Comparison of ENCODE assay signal across 24 cellular contexts in the genomic region with DNA sequence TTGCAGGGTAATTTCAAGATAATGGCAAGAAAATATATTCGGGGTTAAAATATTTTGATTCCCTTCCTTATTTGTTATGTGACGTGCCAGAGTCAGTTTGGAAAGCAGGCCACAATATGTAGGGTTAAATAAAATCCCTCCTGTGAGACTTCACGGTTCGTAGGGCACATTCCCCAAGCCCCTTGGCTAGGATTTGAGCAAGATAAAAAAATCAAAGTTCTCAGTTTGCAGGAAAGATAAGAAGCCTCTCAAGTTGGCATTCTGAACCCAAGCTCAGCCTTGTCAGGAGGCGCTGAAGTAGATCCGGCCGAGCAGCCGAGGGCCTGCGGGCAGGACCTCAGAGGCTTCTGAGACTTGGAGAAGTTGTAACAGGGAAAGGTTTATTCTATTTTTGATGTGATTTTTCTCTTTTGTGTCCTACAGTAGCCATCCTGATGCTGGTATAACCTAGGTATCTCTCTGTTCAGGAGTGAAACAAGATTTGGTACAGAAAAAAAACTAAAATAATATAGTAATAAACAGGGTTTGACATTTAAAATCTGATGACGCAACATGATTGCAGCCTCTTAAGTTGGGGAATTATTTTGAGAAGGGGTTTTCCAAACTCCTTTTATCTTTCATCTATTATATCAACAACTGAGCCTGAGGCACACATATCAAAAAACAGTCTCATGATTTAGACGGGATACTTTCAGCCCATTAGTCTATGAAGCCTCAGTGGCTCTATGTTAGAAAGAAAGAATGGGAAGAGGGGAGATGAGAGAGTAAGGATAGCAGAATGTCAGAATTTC. TPM values are rescaled to one million over a fixed set of nuclear protein-coding genes. Genes with fewer than 3 reads are reported as not detected.
"Had no signal": no experiment of that assay in that cellular context is flagged by ENCODE, and none has a peak within 500 bp of the region (broad histone marks: within the 10 kb centered on the region; RNA-seq: fewer than 3 reads in every experiment).

No MANE protein-coding gene starts in this region.

- DNase-seq: activated CD4-positive, alpha-beta T cell treated with anti-CD3 and anti-CD28 coated beads, Interleukin-2, amount 50 U/mL, for 1 hour; activated CD4-positive, CD25-positive, alpha-beta regulatory T cell treated with anti-CD3 and anti-CD28 coated beads, Interleukin-2, amount 50 U/mL, for 72 hours; activated T-cell treated with anti-CD3 and anti-CD28 coated beads, Interleukin-2, amount 50 U/mL, for 1 hour; adrenal gland; effector memory CD4-positive, alpha-beta T cell; hippocampal formation; left cardiac atrium; naive thymus-derived CD8-positive, alpha-beta T cell; retina; spleen; stimulated activated CD4-positive, alpha-beta T cell treated with anti-CD3 and anti-CD28 coated beads, Interleukin-4, amount 100 ng/mL, for 1 hour; T-helper 2 cell; WERI-Rb-1 had no signal

- H3K27me3 ChIP-seq: adrenal gland, ascending aorta had no signal

- H3K9me3 ChIP-seq: adrenal gland, ascending aorta, spleen, thoracic aorta had no signal

- H3K36me3 Mint-ChIP-seq: activated naive CD4-positive, alpha-beta T cell treated with anti-CD3 and anti-CD28 coated beads, Interleukin-2, amount 50 U/mL, for 72 hours; naive thymus-derived CD8-positive, alpha-beta T cell had no signal

- H3K4me3 Mint-ChIP-seq: central memory CD8-positive, alpha-beta T cell had no signal

- ATAC-seq: left cardiac atrium; naive thymus-derived CD8-positive, alpha-beta T cell had no signal

- H3K4me3 ChIP-seq: adrenal gland, ascending aorta, lung, spleen, thoracic aorta had no signal

- H3K27ac ChIP-seq: adrenal gland, ascending aorta, spleen, thoracic aorta, WERI-Rb-1 had no signal

- H3K4me1 ChIP-seq: adrenal gland, spleen had no signal

- H3K36me3 ChIP-seq: adrenal gland, ascending aorta, spleen, thoracic aorta, WERI-Rb-1 had no signal

- H3K4me1 Mint-ChIP-seq: central memory CD8-positive, alpha-beta T cell had no signal

- H3K9me3 Mint-ChIP-seq: activated naive CD4-positive, alpha-beta T cell treated with anti-CD3 and anti-CD28 coated beads, Interleukin-2, amount 50 U/mL, for 72 hours; central memory CD8-positive, alpha-beta T cell; naive thymus-derived CD8-positive, alpha-beta T cell had no signal

- H3K27ac Mint-ChIP-seq: progenitor cell of endocrine pancreas had no signal

RNA-seq across cellular contexts. Expression of a gene that starts 10.2 kb away (rescaled TPM):
- total RNA-seq: activated naive CD4-positive, alpha-beta T cell treated with anti-CD3 and anti-CD28 coated beads, Interleukin-2, amount 50 U/mL, for 72 hours; ascending aorta; left cardiac atrium; lung; naive thymus-derived CD8-positive, alpha-beta T cell; osteocyte; progenitor cell of endocrine pancreas; spleen had no signal
- polyA plus RNA-seq: adrenal gland; esophagus; lung; naive thymus-derived CD8-positive, alpha-beta T cell; spleen had no signal

RNA-seq across cellular contexts. Expression of a gene that starts 19.5 kb away (rescaled TPM):
- total RNA-seq: activated naive CD4-positive, alpha-beta T cell treated with anti-CD3 and anti-CD28 coated beads, Interleukin-2, amount 50 U/mL, for 72 hours; adrenal gland; ascending aorta; dermis microvascular lymphatic vessel endothelial cell; frontal cortex; left cardiac atrium; lung; naive thymus-derived CD8-positive, alpha-beta T cell; osteocyte; progenitor cell of endocrine pancreas; spleen; thoracic aorta; ureter had no signal
- polyA plus RNA-seq: adrenal gland; esophagus; lung; naive thymus-derived CD8-positive, alpha-beta T cell; spleen had no signal

RNA-seq across cellular contexts. Expression of a gene that starts 22.4 kb away (rescaled TPM):
- total RNA-seq: activated naive CD4-positive, alpha-beta T cell treated with anti-CD3 and anti-CD28 coated beads, Interleukin-2, amount 50 U/mL, for 72 hours; adrenal gland; ascending aorta; dermis microvascular lymphatic vessel endothelial cell; frontal cortex; left cardiac atrium; lung; naive thymus-derived CD8-positive, alpha-beta T cell; osteocyte; progenitor cell of endocrine pancreas; spleen; thoracic aorta; ureter had no signal
- polyA plus RNA-seq: adrenal gland; esophagus; lung; naive thymus-derived CD8-positive, alpha-beta T cell; spleen had no signal
